9 cellular contexts compared by ENCODE assay signal in genomic region chr12:11758838-11759509, GRCh38.
DNase-seq lines count a peak whose midpoint lies in the region; ATAC-seq and TF ChIP-seq lines count a peak whose summit lies in the region.
"Had no signal": no experiment of that assay in that cellular context is flagged by ENCODE, and none has a peak within 500 bp of the region (broad histone marks: within the 10 kb centered on the region; RNA-seq: fewer than 3 reads in every experiment).

No MANE protein-coding gene starts in this region.

- peak overlapping the region; percentile 25 for H3K4me2 ChIP-seq in neural progenitor cell

- peaks cover 11% of the 10 kb centered on the region for H3K36me3 Mint-ChIP-seq in neural progenitor cell

- H3K9me3 Mint-ChIP-seq in neural progenitor cell = no peaks in the 10 kb centered on the region

- H3K27me3 Mint-ChIP-seq in neural progenitor cell (ENCODE audit: insufficient read depth, low read depth) = no peaks in the 10 kb centered on the region

- H3K4me1 ChIP-seq in neural progenitor cell = peaks cover 32% of the 10 kb centered on the region

- no peak overlapping the region for H3K27ac Mint-ChIP-seq in neural progenitor cell

- no peak overlapping the region for H3K4me3 Mint-ChIP-seq in neural progenitor cell

- no peak for TF ChIP-seq CTCF in GM12864 (IDR thresholded peaks at IDR 0.05; ENCODE audit: low read depth, low read length, missing control alignments)
- TF ChIP-seq CTCF in neural progenitor cell (IDR thresholded peaks at IDR 0.05) = no peak

- DNase-seq in GM12864 (ENCODE audit: low read depth) (no peak), neural progenitor cell (ENCODE audit: low spot score) (peak; percentile 56), NCI-H2171 (lab: John Stamatoyannopoulos, UW) (no peak), NCI-H187 treated with DMSO at 0.1 percent for 48 hours (lab: John Stamatoyannopoulos, UW) (no peak)

- H3K27ac ChIP-seq in cingulate gyrus (ENCODE audit: low read depth, low read length) (peak overlapping the region; percentile 83), neural progenitor cell (peak overlapping the region; percentile 62)
- H3K27ac ChIP-seq: SJSA1 had no signal

- H3K9me3 ChIP-seq in neural progenitor cell (ENCODE audit: low read depth) = no peaks in the 10 kb centered on the region
- H3K9me3 ChIP-seq: SJSA1 had no signal

- H4K20me1 ChIP-seq in neural progenitor cell (ENCODE audit: low read depth) = no peaks in the 10 kb centered on the region

- H3K4me1 Mint-ChIP-seq in neural progenitor cell = peaks cover 27% of the 10 kb centered on the region

- peaks cover 23% of the 10 kb centered on the region for H3F3A ChIP-seq in neural progenitor cell (ENCODE audit: low read depth)

- no peak overlapping the region for H3K9ac ChIP-seq in neural progenitor cell

- no peaks in the 10 kb centered on the region for H3K36me3 ChIP-seq in neural progenitor cell

- H3K4me3 ChIP-seq in GM12864 (ENCODE audit: low read depth, low read length) (peak overlapping the region; percentile 19; the same call in 1 of the 2 replicates), neural progenitor cell (no peak overlapping the region)
- H3K4me3 ChIP-seq: SJSA1 had no signal

- H3K79me2 ChIP-seq in neural progenitor cell (ENCODE audit: low read depth) = no peaks in the 10 kb centered on the region

- no peaks in the 10 kb centered on the region for H3K27me3 ChIP-seq in neural progenitor cell
- H3K27me3 ChIP-seq: SJSA1 had no signal

- ATAC-seq in HG02798 (IDR thresholded peaks at IDR 0.05; ENCODE audit: poor library complexity, unreplicated experiment) = peak; percentile 47
- ATAC-seq in GM19452 (IDR thresholded peaks at IDR 0.05; ENCODE audit: unreplicated experiment) = no peak
- no peak for ATAC-seq in HG02763 (IDR thresholded peaks at IDR 0.05; ENCODE audit: unreplicated experiment)

- no peak overlapping the region for H2AFZ ChIP-seq in neural progenitor cell (replicated peaks)
